ENCODE assay signal across 20 cellular contexts in genomic region chr5:17413691-17414090, GRCh38.
A peak's percentile ranks its signal among the peaks of the same experiment; 100 is the strongest.
DNase-seq lines count a peak whose midpoint lies in the region; ATAC-seq and TF ChIP-seq lines count a peak whose summit lies in the region.
"Had no signal": no experiment of that assay in that cellular context is flagged by ENCODE, and none has a peak within 500 bp of the region (broad histone marks: within the 10 kb centered on the region; RNA-seq: fewer than 3 reads in every experiment).

No MANE protein-coding gene starts in this region.

- H2AFZ ChIP-seq in SU-DHL-6 (ENCODE audit: low read depth, low read length, severe bottlenecking) (peak overlapping the region; percentile 6), neuron (ENCODE audit: low read depth, low read length) (peak overlapping the region; percentile 44)

- peak; percentile 27 for ATAC-seq in GM18868 (IDR thresholded peaks at IDR 0.05; ENCODE audit: unreplicated experiment)
- ATAC-seq in HG03039 (IDR thresholded peaks at IDR 0.05; ENCODE audit: unreplicated experiment) = peak; percentile 21
- ATAC-seq in upper lobe of right lung = no peak
- ATAC-seq: stimulated activated naive CD8-positive, alpha-beta T cell treated with anti-CD3 and anti-CD28 coated beads, Interleukin-15, amount 100 ng/mL, for 72 hours; T-cell had no signal

- H3K9ac ChIP-seq in SU-DHL-6 (ENCODE audit: low read length) = no peak overlapping the region

- H3K27ac ChIP-seq in SU-DHL-6 (ENCODE audit: low read depth, low read length) (no peak overlapping the region), upper lobe of right lung (no peak overlapping the region)
- H3K27ac ChIP-seq: left ventricle myocardium inferior had no signal

- H3K27me3 ChIP-seq in SU-DHL-6 (ENCODE audit: low read length) = no peaks in the 10 kb centered on the region
- no peaks in the 10 kb centered on the region for H3K27me3 ChIP-seq in neuron (ENCODE audit: insufficient read depth, low read length)
- H3K27me3 ChIP-seq in upper lobe of right lung = no peaks in the 10 kb centered on the region

- H3K4me3 ChIP-seq in SU-DHL-6 (ENCODE audit: insufficient read depth, low read length, poor library complexity, severe bottlenecking) (no peak overlapping the region), neuron (ENCODE audit: low read length) (no peak overlapping the region), upper lobe of right lung (no peak overlapping the region)
- H3K4me3 ChIP-seq: left ventricle myocardium inferior had no signal

- TF ChIP-seq CTCF in SU-DHL-6 (IDR thresholded peaks at IDR 0.05; ENCODE audit: insufficient read depth, low read length, poor library complexity, severe bottlenecking) (no peak), upper lobe of right lung (IDR thresholded peaks at IDR 0.05) (no peak)

- H4K20me1 ChIP-seq in SU-DHL-6 (ENCODE audit: low read depth, low read length) = no peaks in the 10 kb centered on the region

- peak overlapping the region; percentile 35 for H3K4me2 ChIP-seq in SU-DHL-6 (ENCODE audit: low read depth, low read length, poor library complexity, severe bottlenecking)

- in situ Hi-C loops in ACHN (cut with HindIII; ENCODE audit: low pct_ligation_motif_present, low pct_unique_long_range_greater_than_20kb, low sequenced_read_pairs) = no loop called here

- intact Hi-C loops in upper lobe of right lung (cut with DNase I) = no loop called here

- no peaks in the 10 kb centered on the region for H3F3A ChIP-seq in SU-DHL-6 (ENCODE audit: insufficient read depth)

- H3K9me2 ChIP-seq in SU-DHL-6 (replicated peaks; ENCODE audit: insufficient read depth, low read length) = no peaks in the 10 kb centered on the region

- no peaks in the 10 kb centered on the region for H3K79me2 ChIP-seq in SU-DHL-6 (ENCODE audit: insufficient read depth, low read length)

- H3K4me1 ChIP-seq in neuron (ENCODE audit: insufficient read depth, low read length) (peaks cover 10% of the 10 kb centered on the region), upper lobe of right lung (no peaks in the 10 kb centered on the region)
- H3K4me1 ChIP-seq: left ventricle myocardium inferior had no signal

- H3K9me3 ChIP-seq in SU-DHL-6 (ENCODE audit: insufficient read depth, low read length) (no peaks in the 10 kb centered on the region), neuron (ENCODE audit: low read length) (no peaks in the 10 kb centered on the region), upper lobe of right lung (no peaks in the 10 kb centered on the region)
- H3K9me3 ChIP-seq: left ventricle myocardium inferior had no signal

- no peaks in the 10 kb centered on the region for H3K36me3 ChIP-seq in SU-DHL-6 (ENCODE audit: low read length)
- no peaks in the 10 kb centered on the region for H3K36me3 ChIP-seq in neuron (ENCODE audit: insufficient read depth, low read length)
- H3K36me3 ChIP-seq in upper lobe of right lung = no peaks in the 10 kb centered on the region
- H3K36me3 ChIP-seq: left ventricle myocardium inferior had no signal

- DNase-seq in GDM1 (lab: John Stamatoyannopoulos, UW) (no peak), ACHN (no peak), upper lobe of right lung (no peak)
- DNase-seq in activated T-cell treated with anti-CD3 and anti-CD28 coated beads, Interleukin-2, amount 50 U/mL, for 1 hour = no peak
- DNase-seq: activated CD4-positive, alpha-beta memory T cell treated with anti-CD3 and anti-CD28 coated beads for 36 hours; activated CD4-positive, CD25-positive, alpha-beta regulatory T cell treated with anti-CD3 and anti-CD28 coated beads, Interleukin-2, amount 50 U/mL, for 72 hours; activated CD8-positive, alpha-beta memory T cell treated with anti-CD3 and anti-CD28 coated beads, Interleukin-2, amount 50 U/mL, for 4 hours; activated naive CD4-positive, alpha-beta T cell treated with anti-CD3 and anti-CD28 coated beads, Interleukin-2, amount 10 ng/mL, durations not matched to agents 7 days and 5 days; DMS53; GOT3; left ventricle myocardium inferior; midbrain; naive thymus-derived CD4-positive, alpha-beta T cell; SIG-M5; stimulated activated naive CD8-positive, alpha-beta T cell treated with anti-CD3 and anti-CD28 coated beads, Interleukin-15, amount 100 ng/mL, for 72 hours had no signal
